18 cellular contexts compared by ENCODE assay signal in genomic region chr20:21901470-21902275, GRCh38.
DNase-seq lines count a peak whose midpoint lies in the region; ATAC-seq, FAIRE-seq and TF ChIP-seq lines count a peak whose summit lies in the region.
"Had no signal": no experiment of that assay in that cellular context is flagged by ENCODE, and none has a peak within 500 bp of the region (broad histone marks: within the 10 kb centered on the region; RNA-seq: fewer than 3 reads in every experiment).

No MANE protein-coding gene starts in this region.

- FAIRE-seq in urothelium cell line (lab: Jason Lieb, UNC) (no peak), GM19239 (lab: Jason Lieb, UNC) (no peak)
- FAIRE-seq: K562 had no signal

- no peaks in the 10 kb centered on the region for H3K36me3 Mint-ChIP-seq in activated T-cell treated with anti-CD3 and anti-CD28 coated beads, Interleukin-2, amount 50 U/mL, for 24 hours (ENCODE audit: low read depth)
- H3K36me3 Mint-ChIP-seq: CD8-positive, alpha-beta memory T cell; immature natural killer cell had no signal

- H3K27ac ChIP-seq in body of pancreas: no peak overlapping the region
- H3K27ac ChIP-seq: brain microvascular endothelial cell had no signal

- intact Hi-C loops in body of pancreas (cut with DNase I) (no loop called here), mucosa of descending colon (cut with DNase I, micrococcal nuclease) (no loop called here)

- 65% methylated on average over 4 of the region's 4 CpGs for WGBS in body of pancreas, 2 donors

- no peak overlapping the region for H3K4me3 Mint-ChIP-seq in activated T-cell treated with anti-CD3 and anti-CD28 coated beads, Interleukin-2, amount 50 U/mL, for 24 hours
- H3K4me3 Mint-ChIP-seq: CD8-positive, alpha-beta memory T cell; GM23338; immature natural killer cell had no signal

- ATAC-seq in body of pancreas: no peak
- no peak for ATAC-seq in mucosa of descending colon
- ATAC-seq: GM23338, K562 had no signal

- DNase-seq in NCI-H1105 treated with DMSO at 0.1 percent for 48 hours (lab: John Stamatoyannopoulos, UW) (peak; percentile 89), body of pancreas (peak; percentile 5 to 54 (median 26)), mucosa of descending colon (peak in 2 of 3 donors; percentile 9 to 38), urothelium cell line (ENCODE audit: low spot score) (peak; percentile 27), GM19239 (ENCODE audit: insufficient read length, low spot score) (no peak)
- no peak for DNase-seq in activated effector memory CD4-positive, alpha-beta T cell treated with anti-CD3 and anti-CD28 coated beads, Interleukin-2, amount 50 U/mL, for 16 hours
- no peak for DNase-seq in activated T-cell treated with anti-CD3 and anti-CD28 coated beads, Interleukin-2, amount 50 U/mL, for 24 hours
- DNase-seq: activated naive CD4-positive, alpha-beta T cell treated with Interleukin-2 at 50 U/mL for 16 hours; brain microvascular endothelial cell; CD8-positive, alpha-beta memory T cell; effector CD4-positive, alpha-beta T cell; GDM1; immature natural killer cell; NCI-H1436 treated with DMSO at 0.1 percent for 48 hours; stimulated activated CD4-positive, alpha-beta T cell treated with anti-CD3 and anti-CD28 coated beads, Interleukin-2, amount 100 ng/mL, for 24 hours; stimulated activated CD8-positive, alpha-beta memory T cell treated with anti-CD3 and anti-CD28 coated beads, Interleukin-4, amount 100 ng/mL, for 48 hours had no signal

- TF ChIP-seq CTCF in body of pancreas (IDR thresholded peaks at IDR 0.05): no peak
- TF ChIP-seq CTCF in mucosa of descending colon (IDR thresholded peaks at IDR 0.05): no peak

- no peak for TF ChIP-seq POLR2A in body of pancreas (IDR thresholded peaks at IDR 0.05)

- no peaks in the 10 kb centered on the region for H3K27me3 Mint-ChIP-seq in activated T-cell treated with anti-CD3 and anti-CD28 coated beads, Interleukin-2, amount 50 U/mL, for 24 hours
- H3K27me3 Mint-ChIP-seq: CD8-positive, alpha-beta memory T cell had no signal

- H3K27me3 ChIP-seq in body of pancreas: no peaks in the 10 kb centered on the region
- H3K27me3 ChIP-seq: brain microvascular endothelial cell had no signal

- H3K9me3 ChIP-seq in body of pancreas (no peaks in the 10 kb centered on the region), mucosa of descending colon (no peaks in the 10 kb centered on the region)

- H3K4me1 ChIP-seq in body of pancreas (no peaks in the 10 kb centered on the region), mucosa of descending colon (ENCODE audit: low read depth) (no peaks in the 10 kb centered on the region)

- H3K4me3 ChIP-seq in body of pancreas (no peak overlapping the region), mucosa of descending colon (no peak overlapping the region)
- H3K4me3 ChIP-seq: GM23338, K562 had no signal

- H3K27ac Mint-ChIP-seq in activated T-cell treated with anti-CD3 and anti-CD28 coated beads, Interleukin-2, amount 50 U/mL, for 24 hours: no peak overlapping the region
- H3K27ac Mint-ChIP-seq: CD8-positive, alpha-beta memory T cell; GM23338; immature natural killer cell had no signal

- no peaks in the 10 kb centered on the region for H3K36me3 ChIP-seq in body of pancreas (replicated peaks in 1 of 2; ENCODE audit: insufficient read depth in 1 of 2, low read depth in 2 of 2)
- no peaks in the 10 kb centered on the region for H3K36me3 ChIP-seq in mucosa of descending colon (ENCODE audit: low read depth)
- H3K36me3 ChIP-seq: brain microvascular endothelial cell had no signal

- no peaks in the 10 kb centered on the region for H3K4me1 Mint-ChIP-seq in activated T-cell treated with anti-CD3 and anti-CD28 coated beads, Interleukin-2, amount 50 U/mL, for 24 hours (ENCODE audit: low read depth)
- H3K4me1 Mint-ChIP-seq: CD8-positive, alpha-beta memory T cell; GM23338; immature natural killer cell had no signal

- peaks cover 4% of the 10 kb centered on the region for H3K9me3 Mint-ChIP-seq in activated T-cell treated with anti-CD3 and anti-CD28 coated beads, Interleukin-2, amount 50 U/mL, for 24 hours
- H3K9me3 Mint-ChIP-seq: GM23338 had no signal

Comparison
In these comparisons a context has a peak if more than half of its experiments do, and no peak if none do; other contexts are left out.
1. DNase-seq: peak in NCI-H1105 treated with DMSO at 0.1 percent for 48 hours (single experiment), body of pancreas (4 of 4), mucosa of descending colon (2 of 3) and urothelium cell line (single experiment); none in activated effector memory CD4-positive, alpha-beta T cell treated with anti-CD3 and anti-CD28 coated beads, Interleukin-2, amount 50 U/mL, for 16 hours (single experiment), activated T-cell treated with anti-CD3 and anti-CD28 coated beads, Interleukin-2, amount 50 U/mL, for 24 hours (single experiment) and GM19239 (single experiment).